In genomic region chrX:24027086-24027485, GRCh38 we compare ENCODE assay signal across 8 cellular contexts. TPM values are rescaled to one million over a fixed set of nuclear protein-coding genes. Genes with fewer than 3 reads are reported as not detected.
DNase-seq lines count a peak whose midpoint lies in the region; ATAC-seq and TF ChIP-seq lines count a peak whose summit lies in the region.

TSS of gene KLHL15 (minus strand) at chrX:24027186. CDS start at chrX:24006693, 20,493 bp downstream.

- H3K4me1 Mint-ChIP-seq in naive thymus-derived CD8-positive, alpha-beta T cell: peaks cover 0 to 14% (median 7%) of the 10 kb centered on the region in 4 donors

- no peaks in the 10 kb centered on the region for H3K9me2 ChIP-seq in Karpas-422 (replicated peaks; ENCODE audit: insufficient read depth, low read length)

- no peak for ATAC-seq in naive thymus-derived CD8-positive, alpha-beta T cell
- ATAC-seq in HG02885 (IDR thresholded peaks at IDR 0.05; ENCODE audit: poor library complexity, unreplicated experiment): no peak

- H3K9me3 ChIP-seq in AG04450 (ENCODE audit: control insufficient read depth, insufficient read depth, low read length) (no peaks in the 10 kb centered on the region), Karpas-422 (ENCODE audit: low read length) (no peaks in the 10 kb centered on the region)

- H3K36me3 ChIP-seq in Karpas-422 (ENCODE audit: insufficient read depth, low read length): no peaks in the 10 kb centered on the region

- TF ChIP-seq CTCF in AG04450 (IDR thresholded peaks at IDR 0.05; ENCODE audit: low read depth, low read length): no peak

- peaks cover 0 to 2% (median 0%) of the 10 kb centered on the region in 3 donors for H3K36me3 Mint-ChIP-seq in naive thymus-derived CD8-positive, alpha-beta T cell

- peak within 1 kb of the TSS; percentile 49; the same call in 1 of the 2 replicates for H2AFZ ChIP-seq in Karpas-422 (ENCODE audit: low read length)

- H3K27ac ChIP-seq in AG04450 (ENCODE audit: low read depth, low read length) (peak within 1 kb of the TSS; percentile 95), Karpas-422 (ENCODE audit: low read length) (0 out of 2 replicates have a peak within 1 kb of the TSS, but pooled peaks have one; percentile 34), cingulate gyrus (ENCODE audit: low read depth, low read length) (peak within 1 kb of the TSS; percentile 90)

- no peaks in the 10 kb centered on the region for H4K20me1 ChIP-seq in Karpas-422 (ENCODE audit: insufficient read depth, low read depth, low read length)

- H3K9me3 Mint-ChIP-seq in naive thymus-derived CD8-positive, alpha-beta T cell: no peaks in the 10 kb centered on the region

- H3K4me2 ChIP-seq in Karpas-422 (ENCODE audit: low read depth, low read length, poor library complexity, severe bottlenecking): peak within 1 kb of the TSS; percentile 87

- peak within 1 kb of the TSS; percentile 75 for H3K4me3 ChIP-seq in AG04450 (ENCODE audit: low read depth, low read length)
- peak within 1 kb of the TSS; percentile 79 for H3K4me3 ChIP-seq in Karpas-422 (ENCODE audit: low read length)

- POLR2A ChIA-PET in AG04450 (lab: Yijun Ruan, JAX): interaction anchor here (1.6 to 2.3 kb wide), 2 partner anchors 9 to 27 kb away, joined by 10 to 21 read pairs; partner anchors contain the start of gene EIF2S3
- POLR2A ChIA-PET in naive thymus-derived CD8-positive, alpha-beta T cell (lab: Charles Lee): interaction anchor here (2.6 to 4.5 kb wide), 2 partner anchors 27 to 73 kb away, joined by 15 to 65 read pairs; partner anchors contain the start of gene EIF2S3

- H3K27me3 ChIP-seq in AG04450 (ENCODE audit: control insufficient read depth, insufficient read depth, low read length) (no peaks in the 10 kb centered on the region), Karpas-422 (ENCODE audit: low read length) (no peaks in the 10 kb centered on the region)

- peak within 1 kb of the TSS; percentile 79 to 96 (median 92) for H3K27ac Mint-ChIP-seq in naive thymus-derived CD8-positive, alpha-beta T cell

- no peak for DNase-seq in AG04450 (ENCODE audit: low read depth, low spot score)
- no peak for DNase-seq in Karpas-422
- DNase-seq in naive thymus-derived CD8-positive, alpha-beta T cell: no peak
- DNase-seq in epidermal melanocyte (ENCODE audit: insufficient read length, low spot score): no peak
- no peak for DNase-seq in NCI-H2029 treated with DMSO at 0.1 percent for 48 hours (lab: John Stamatoyannopoulos, UW)
- DNase-seq in SHP77 (lab: John Stamatoyannopoulos, UW): no peak

- peaks cover 20% of the 10 kb centered on the region for H3K4me1 ChIP-seq in Karpas-422 (ENCODE audit: low read length)

- no peaks in the 10 kb centered on the region for H3K27me3 Mint-ChIP-seq in naive thymus-derived CD8-positive, alpha-beta T cell

- CTCF ChIA-PET in AG04450 (lab: Charles Lee): interaction anchor here (0.7 to 3.2 kb wide), 3 partner anchors 27 to 246 kb away, joined by 3 to 25 read pairs (median 6); partner anchors contain the start of gene EIF2S3

- H3K79me2 ChIP-seq in Karpas-422 (ENCODE audit: low read length): peaks cover 30% of the 10 kb centered on the region

- peak within 1 kb of the TSS; percentile 76 to 92 (median 86) for H3K4me3 Mint-ChIP-seq in naive thymus-derived CD8-positive, alpha-beta T cell

- peak within 1 kb of the TSS; percentile 84 for H3K9ac ChIP-seq in Karpas-422 (ENCODE audit: low read length)

RNA-seq across cellular contexts. Expression of gene KLHL15, which starts in this region (rescaled TPM):
- polyA plus RNA-seq in AG04450 (2011; rRNA removed): 4.0 and 6.2 TPM in 2 replicates
- polyA minus RNA-seq in AG04450 (2011; rRNA and poly(A)+ RNA removed): 5.8 and 10.1 TPM in 2 replicates
- total RNA-seq in Karpas-422 (2014; rRNA removed; shearing (Covaris generic); ENCODE audit: low replicate concordance): 12.7 and 23.7 TPM in 2 replicates
- total RNA-seq in naive thymus-derived CD8-positive, alpha-beta T cell: 1 to 10 TPM; 8.8 to 8.9 TPM
- polyA plus RNA-seq in naive thymus-derived CD8-positive, alpha-beta T cell: 1 to 10 TPM; 1.8 to 2.7 (median 2.5) TPM

Comparison
In these comparisons a context has a peak if more than half of its experiments do, and no peak if none do; other contexts are left out.
1. H3K27ac ChIP-seq: peak in every context shown above with its lines; median percentile 95 in AG04450; 90 in cingulate gyrus; 34 in Karpas-422.